Comparison of ENCODE assay signal across 23 cellular contexts in genomic region chr3:89503891-89504391, GRCh38.
"Had no signal": no experiment of that assay in that cellular context is flagged by ENCODE, and none has a peak within 500 bp of the region (broad histone marks: within the 10 kb centered on the region; RNA-seq: fewer than 3 reads in every experiment).

No MANE protein-coding gene starts in this region.

- H3K4me3 ChIP-seq: left lung, lower lobe of right lung, ovary, prostate gland, skin epidermis, transverse colon, upper lobe of left lung, vagina had no signal

- H3K9me3 ChIP-seq: left lung, lower lobe of right lung, ovary, prostate gland, transverse colon, upper lobe of left lung, vagina had no signal

- H3K36me3 Mint-ChIP-seq: immature natural killer cell, naive B cell, natural killer cell had no signal

- H3K4me1 ChIP-seq: left lung, lower lobe of right lung, transverse colon, upper lobe of left lung had no signal

- H3K4me1 Mint-ChIP-seq: immature natural killer cell, naive B cell, natural killer cell had no signal

- H3K27ac Mint-ChIP-seq: immature natural killer cell; naive B cell; natural killer cell; stimulated activated naive CD8-positive, alpha-beta T cell treated with anti-CD3 and anti-CD28 coated beads, Interleukin-15, Interleukin-2, amounts not matched to agents 100 ng/mL and 50 ng/mL, for 24 hours had no signal

- H3K36me3 ChIP-seq: left lung, lower lobe of right lung, ovary, prostate gland, transverse colon, upper lobe of left lung, vagina had no signal

- H3K27me3 Mint-ChIP-seq: naive B cell; stimulated activated naive CD8-positive, alpha-beta T cell treated with anti-CD3 and anti-CD28 coated beads, Interleukin-15, Interleukin-2, amounts not matched to agents 100 ng/mL and 50 ng/mL, for 24 hours had no signal

- DNase-seq: hypothalamus; immature natural killer cell; left colon; left lung; lower lobe of right lung; mammary epithelial cell; mesenchymal stem cell; naive B cell; natural killer cell; stimulated activated CD4-positive, alpha-beta T cell treated with anti-CD3 and anti-CD28 coated beads, Interleukin-12 subunit alpha, Interleukin-12 subunit beta, amount 100 ng/mL, for 4 hours; stimulated activated CD4-positive, alpha-beta T cell treated with anti-CD3 and anti-CD28 coated beads, Interleukin-15, amount 100 ng/mL, for 24 hours; stimulated activated CD4-positive, alpha-beta T cell treated with anti-CD3 and anti-CD28 coated beads, Interleukin-2, amount 100 ng/mL, for 24 hours; stimulated activated CD4-positive, alpha-beta T cell treated with anti-CD3 and anti-CD28 coated beads, Interleukin-4, amount 100 ng/mL, for 1 hour; stimulated activated naive CD4-positive, alpha-beta T cell; transverse colon; upper lobe of left lung had no signal

- ATAC-seq: left colon, left lung, lower lobe of right lung, natural killer cell, right cardiac atrium, sciatic nerve had no signal

- H3K4me3 Mint-ChIP-seq: immature natural killer cell; naive B cell; natural killer cell; stimulated activated naive CD8-positive, alpha-beta T cell treated with anti-CD3 and anti-CD28 coated beads, Interleukin-15, Interleukin-2, amounts not matched to agents 100 ng/mL and 50 ng/mL, for 24 hours had no signal

- H3K27ac ChIP-seq: left lung, lower lobe of right lung, ovary, prostate gland, skin epidermis, transverse colon, upper lobe of left lung, vagina had no signal

- H3K27me3 ChIP-seq: left lung, ovary, transverse colon, upper lobe of left lung, vagina had no signal
